In the genomic region with DNA sequence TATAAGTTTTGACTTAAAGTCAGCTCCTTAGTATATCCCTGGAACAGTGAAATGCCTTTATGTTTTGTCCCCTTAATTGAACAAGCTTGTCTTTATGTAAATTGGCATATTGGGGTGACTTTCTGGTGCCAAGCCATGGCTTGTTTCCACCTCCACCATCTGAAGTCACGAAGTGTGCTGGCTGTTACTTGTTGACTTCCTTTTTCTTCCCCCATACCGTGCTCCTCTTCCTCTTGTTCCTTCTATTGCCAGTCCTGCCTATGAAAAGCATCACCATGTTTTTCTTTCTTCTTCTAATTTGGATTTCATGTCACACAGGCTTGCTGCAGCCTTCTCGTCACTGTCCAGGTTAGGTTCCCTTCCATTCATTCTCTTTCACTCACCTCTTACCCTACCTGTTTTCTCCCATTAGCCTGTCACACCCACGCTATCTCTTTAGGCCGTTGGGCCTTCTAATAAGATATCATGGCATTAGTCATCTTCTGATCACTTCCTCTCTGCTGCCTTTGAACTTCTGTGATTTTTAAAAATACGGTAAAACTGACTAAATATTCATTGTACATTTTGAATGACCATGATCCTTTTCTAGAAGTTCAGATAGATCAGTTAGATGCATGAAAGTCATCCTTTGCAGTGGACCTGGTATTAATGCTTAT, we compare ENCODE assay signal across 21 cellular contexts. TPM values are rescaled to one million over a fixed set of nuclear protein-coding genes. Genes with fewer than 3 reads are reported as not detected.
DNase-seq lines count a peak whose midpoint lies in the region; ATAC-seq and TF ChIP-seq lines count a peak whose summit lies in the region.
"Had no signal": no experiment of that assay in that cellular context is flagged by ENCODE, and none has a peak within 500 bp of the region (broad histone marks: within the 10 kb centered on the region; RNA-seq: fewer than 3 reads in every experiment).

No MANE protein-coding gene starts in this region.

- peaks cover 49% of the 10 kb centered on the region for H3K4me1 ChIP-seq in CD4-positive, alpha-beta memory T cell (ENCODE audit: insufficient read depth, low read length)
- peaks cover 38% of the 10 kb centered on the region for H3K4me1 ChIP-seq in Loucy (ENCODE audit: insufficient read depth, low read length, poor library complexity, severe bottlenecking)

- H3K36me3 ChIP-seq in CD4-positive, alpha-beta memory T cell (ENCODE audit: insufficient read depth, low read length), result peaks cover 4% of the 10 kb centered on the region
- peaks cover 23% of the 10 kb centered on the region; the same call in 1 of the 2 replicates for H3K36me3 ChIP-seq in Loucy (ENCODE audit: insufficient read depth, low read length)
- H3K36me3 ChIP-seq: MG63 had no signal

- peaks cover 30 to 38% of the 10 kb centered on the region in 2 donors for H3K36me3 Mint-ChIP-seq in CD4-positive, alpha-beta memory T cell
- H3K36me3 Mint-ChIP-seq in WTC11, result 0 out of 2 replicates have a peak, but pooled peaks cover 6% of the 10 kb centered on the region
- H3K36me3 Mint-ChIP-seq in naive thymus-derived CD8-positive, alpha-beta T cell, result peaks cover 7 to 31% (median 16%) of the 10 kb centered on the region in 3 donors
- H3K36me3 Mint-ChIP-seq: type B pancreatic cell had no signal

- no peak for DNase-seq in CD4-positive, alpha-beta memory T cell
- no peak for DNase-seq in WTC11 (ENCODE audit: low spot score)
- DNase-seq in naive thymus-derived CD8-positive, alpha-beta T cell, result no peak
- DNase-seq in NCI-H1417 treated with DMSO at 0.1 percent for 48 hours (lab: John Stamatoyannopoulos, UW), result no peak
- no peak for DNase-seq in GM19238 (ENCODE audit: insufficient read length, low spot score)
- no peak for DNase-seq in germinal center (ENCODE audit: low spot score)
- DNase-seq: activated CD4-positive, alpha-beta T cell treated with anti-CD3 and anti-CD28 coated beads, Interleukin-2, amount 50 U/mL, for 4 hours; aorta; C1 segment of cervical spinal cord; EL; foreskin fibroblast; MG63; midbrain; NCI-H2081 treated with DMSO at 0.1 percent for 48 hours; NCI-H510A treated with DMSO at 0.1 percent for 48 hours; nucleus accumbens; SHP77 treated with DMSO at 0.1 percent for 48 hours had no signal

- H4K20me1 ChIP-seq in Loucy (ENCODE audit: insufficient read depth, low read length, poor library complexity, severe bottlenecking), result peaks cover under 1% of the 10 kb centered on the region

- no peak overlapping the region for H3K27ac ChIP-seq in CD4-positive, alpha-beta memory T cell (ENCODE audit: low read depth, low read length)

- intact Hi-C loops in CD4-positive, alpha-beta memory T cell (cut with micrococcal nuclease), result loop anchor here (5.0 kb wide), 1 partner anchor 49 kb away; the partner anchor contains the start of gene IQGAP2

- no peak for ATAC-seq in WTC11
- ATAC-seq in naive thymus-derived CD8-positive, alpha-beta T cell, result no peak
- ATAC-seq in GM19455 (IDR thresholded peaks at IDR 0.05; ENCODE audit: unreplicated experiment), result no peak

- no peaks in the 10 kb centered on the region for H3K27me3 ChIP-seq in CD4-positive, alpha-beta memory T cell (ENCODE audit: insufficient read depth, low read length)
- H3K27me3 ChIP-seq in Loucy (ENCODE audit: insufficient read depth, low read length, poor library complexity, severe bottlenecking), result no peaks in the 10 kb centered on the region
- H3K27me3 ChIP-seq: MG63 had no signal

- peak overlapping the region; percentile 32 for H3K4me2 ChIP-seq in Loucy (ENCODE audit: low read depth, low read length, poor library complexity, severe bottlenecking)

- H3K4me3 Mint-ChIP-seq in CD4-positive, alpha-beta memory T cell, result peak overlapping the region in 5 of 8 donors; percentile 3 to 72 (median 52)
- no peak overlapping the region for H3K4me3 Mint-ChIP-seq in WTC11
- H3K4me3 Mint-ChIP-seq in naive thymus-derived CD8-positive, alpha-beta T cell, result peak overlapping the region in 5 of 10 donors; percentile 3 to 46 (median 9)
- H3K4me3 Mint-ChIP-seq: stimulated activated naive CD8-positive, alpha-beta T cell treated with anti-CD3 and anti-CD28 coated beads, Interleukin-15, Interleukin-2, amounts not matched to agents 100 ng/mL and 50 ng/mL, for 24 hours; type B pancreatic cell had no signal

- peaks cover 77% of the 10 kb centered on the region for H3K79me2 ChIP-seq in Loucy (ENCODE audit: insufficient read depth, low read length)

- H2AFZ ChIP-seq in Loucy (ENCODE audit: low read length), result no peak overlapping the region

- no peaks in the 10 kb centered on the region for H3K9me3 Mint-ChIP-seq in CD4-positive, alpha-beta memory T cell
- no peaks in the 10 kb centered on the region for H3K9me3 Mint-ChIP-seq in WTC11
- peaks cover 0 to 5% (median 0%) of the 10 kb centered on the region in 9 donors for H3K9me3 Mint-ChIP-seq in naive thymus-derived CD8-positive, alpha-beta T cell
- H3K9me3 Mint-ChIP-seq: stimulated activated naive CD8-positive, alpha-beta T cell treated with anti-CD3 and anti-CD28 coated beads, Interleukin-15, Interleukin-2, amounts not matched to agents 100 ng/mL and 50 ng/mL, for 24 hours; type B pancreatic cell had no signal

- no peak overlapping the region for H3K4me3 ChIP-seq in CD4-positive, alpha-beta memory T cell (ENCODE audit: low read length in 2 of 2)
- no peak overlapping the region for H3K4me3 ChIP-seq in Loucy (ENCODE audit: low read length, poor library complexity, severe bottlenecking)
- H3K4me3 ChIP-seq: MG63 had no signal

- no peaks in the 10 kb centered on the region for H3K27me3 Mint-ChIP-seq in CD4-positive, alpha-beta memory T cell
- no peaks in the 10 kb centered on the region for H3K27me3 Mint-ChIP-seq in WTC11 (ENCODE audit: low read depth)
- no peaks in the 10 kb centered on the region for H3K27me3 Mint-ChIP-seq in naive thymus-derived CD8-positive, alpha-beta T cell
- H3K27me3 Mint-ChIP-seq: stimulated activated naive CD8-positive, alpha-beta T cell treated with anti-CD3 and anti-CD28 coated beads, Interleukin-15, Interleukin-2, amounts not matched to agents 100 ng/mL and 50 ng/mL, for 24 hours; type B pancreatic cell had no signal

- H3K27ac Mint-ChIP-seq in CD4-positive, alpha-beta memory T cell, result peak overlapping the region; percentile 4 to 80 (median 41)
- H3K27ac Mint-ChIP-seq in WTC11, result peak overlapping the region; percentile 88
- H3K27ac Mint-ChIP-seq in naive thymus-derived CD8-positive, alpha-beta T cell, result peak overlapping the region in 6 of 10 donors; percentile 2 to 65 (median 16)
- H3K27ac Mint-ChIP-seq: stimulated activated naive CD8-positive, alpha-beta T cell treated with anti-CD3 and anti-CD28 coated beads, Interleukin-15, Interleukin-2, amounts not matched to agents 100 ng/mL and 50 ng/mL, for 24 hours; type B pancreatic cell had no signal

- H3F3A ChIP-seq in Loucy (ENCODE audit: low read depth), result no peaks in the 10 kb centered on the region

- no peaks in the 10 kb centered on the region for H3K9me3 ChIP-seq in CD4-positive, alpha-beta memory T cell (ENCODE audit: control insufficient read depth in 1 of 2, low read length in 2 of 2)
- H3K9me3 ChIP-seq in Loucy (ENCODE audit: insufficient read depth, low read depth, low read length), result no peaks in the 10 kb centered on the region
- H3K9me3 ChIP-seq: MG63 had no signal

- H3K9ac ChIP-seq in Loucy (ENCODE audit: low read depth, low read length, poor library complexity, severe bottlenecking), result no peak overlapping the region

- no peak for TF ChIP-seq CTCF in Loucy (conservative IDR thresholded peaks at IDR 0.05; ENCODE audit: low read length)
- no peak for TF ChIP-seq CTCF in WTC11 (IDR thresholded peaks at IDR 0.05)

- POLR2A ChIA-PET in CD4-positive, alpha-beta memory T cell (lab: Charles Lee; ENCODE audit: partially characterized antibody), result interaction anchor here (0.6 to 1.6 kb wide), 5 partner anchors 11 to 98 kb away, joined by 3 to 5 read pairs (median 3); no protein-coding TSS in a partner anchor
- POLR2A ChIA-PET in WTC11 (lab: Charles Lee), result no interaction called here
- POLR2A ChIA-PET in naive thymus-derived CD8-positive, alpha-beta T cell (lab: Charles Lee), result interaction anchor here (2.1 kb wide), 1 partner anchor 9 kb away, joined by 5 read pairs; no protein-coding TSS in a partner anchor

- CTCF ChIA-PET in CD4-positive, alpha-beta memory T cell (lab: Charles Lee; ENCODE audit: partially characterized antibody), result interaction anchor here (0.6 to 1.5 kb wide), 2 partner anchors 92 to 124 kb away, joined by 3 read pairs; no protein-coding TSS in a partner anchor
- CTCF ChIA-PET in WTC11 (lab: Charles Lee), result no interaction called here

- H3K4me1 Mint-ChIP-seq in CD4-positive, alpha-beta memory T cell, result peaks cover 48 to 71% (median 59%) of the 10 kb centered on the region in 4 donors
- peaks cover 53% of the 10 kb centered on the region for H3K4me1 Mint-ChIP-seq in WTC11
- peaks cover 33 to 76% (median 52%) of the 10 kb centered on the region in 4 donors for H3K4me1 Mint-ChIP-seq in naive thymus-derived CD8-positive, alpha-beta T cell

- H3K9me2 ChIP-seq in Loucy (replicated peaks; ENCODE audit: low read depth, low read length), result no peaks in the 10 kb centered on the region

TF ChIP-seq in WTC11, 78 proteins besides CTCF, POLR2A, EP300 and RAD21 (continues in another document):
- TF ChIP-seq HMGXB4 (CRISPR knock-in tag; IDR thresholded peaks at IDR 0.05) (no peak), JUN (CRISPR knock-in tag; IDR thresholded peaks at IDR 0.05) (no peak), NR1H2 (CRISPR knock-in tag; IDR thresholded peaks at IDR 0.05) (no peak)
- TF ChIP-seq, protein P1, sequence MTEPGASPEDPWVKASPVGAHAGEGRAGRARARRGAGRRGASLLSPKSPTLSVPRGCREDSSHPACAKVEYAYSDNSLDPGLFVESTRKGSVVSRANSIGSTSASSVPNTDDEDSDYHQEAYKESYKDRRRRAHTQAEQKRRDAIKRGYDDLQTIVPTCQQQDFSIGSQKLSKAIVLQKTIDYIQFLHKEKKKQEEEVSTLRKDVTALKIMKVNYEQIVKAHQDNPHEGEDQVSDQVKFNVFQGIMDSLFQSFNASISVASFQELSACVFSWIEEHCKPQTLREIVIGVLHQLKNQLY (CRISPR knock-in tag; IDR thresholded peaks at IDR 0.05), result no peak

RNA-seq across cellular contexts. Expression of gene IQGAP2, which starts 48.1 kb away (rescaled TPM):
- total RNA-seq in CD4-positive, alpha-beta memory T cell, result 100 to 1,000 TPM; 125 to 126 TPM
- polyA plus RNA-seq in CD4-positive, alpha-beta memory T cell, result 10 to 100 TPM; 24.7 to 72.5 TPM
- 63.0 to 70.6 TPM (median 64.4 TPM) in 3 replicates for total RNA-seq in WTC11 (2021)
- total RNA-seq in naive thymus-derived CD8-positive, alpha-beta T cell, result 10 to 100 TPM; 66.7 to 74.0 TPM
- polyA plus RNA-seq in naive thymus-derived CD8-positive, alpha-beta T cell, result 10 to 100 TPM; 16.2 to 22.0 (median 19.5) TPM

Comparison
In these comparisons a context has a peak if more than half of its experiments do, and no peak if none do; other contexts are left out.
1. H3K27ac Mint-ChIP-seq: peak in every context shown above with its lines; median percentile 88 in WTC11; 41 in CD4-positive, alpha-beta memory T cell; 16 in naive thymus-derived CD8-positive, alpha-beta T cell.